Comparison of ENCODE assay signal across 1 cellular context in genomic region chr16:66961065-66961744, GRCh38.
TF ChIP-seq lines count a peak whose summit lies in the region.

TSS of gene CES3 (plus strand) at chr16:66961266. CDS start at chr16:66961308, 42 bp downstream.

TF ChIP-seq in HepG2, 621 proteins besides CTCF, POLR2A, EP300 and RAD21 (continued from another document and continues in another):
- TF ChIP-seq ETS1 (CRISPR knock-in tag; IDR thresholded peaks at IDR 0.05) (no peak), ZKSCAN5 (CRISPR knock-in tag; IDR thresholded peaks at IDR 0.05) (no peak), ZBTB14 (CRISPR knock-in tag; IDR thresholded peaks at IDR 0.05) (no peak), ZNF7 (CRISPR knock-in tag; IDR thresholded peaks at IDR 0.05) (no peak), AHR (CRISPR knock-in tag; IDR thresholded peaks at IDR 0.05) (peak; percentile 60; the same call in 1 of the 2 replicates), POLR2AphosphoS5 (IDR thresholded peaks at IDR 0.05; ENCODE audit: low read depth, low read length) (peak; percentile 72), DRAP1 (CRISPR knock-in tag; IDR thresholded peaks at IDR 0.05) (peak; percentile 64; the same call in 1 of the 2 replicates), ZSCAN12 (CRISPR knock-in tag; IDR thresholded peaks at IDR 0.05) (peak; percentile 66; the same call in 1 of the 2 replicates), ZNF350 (CRISPR knock-in tag; IDR thresholded peaks at IDR 0.05; ENCODE audit: borderline replicate concordance, low read depth) (peak; percentile 46; the same call in 1 of the 2 replicates), HOXA3 (CRISPR knock-in tag; IDR thresholded peaks at IDR 0.05) (peak; percentile 48), POGZ (CRISPR knock-in tag; IDR thresholded peaks at IDR 0.05) (no peak), ZNF414 (CRISPR knock-in tag; IDR thresholded peaks at IDR 0.05) (0 out of 2 replicates have a peak, but pooled peaks have one; percentile 68), PATZ1 (CRISPR knock-in tag; IDR thresholded peaks at IDR 0.05) (peak; percentile 23; the same call in 1 of the 2 replicates), ZNF430 (CRISPR knock-in tag; IDR thresholded peaks at IDR 0.05) (0 out of 2 replicates have a peak, but pooled peaks have one; percentile 41), ZNF878 (CRISPR knock-in tag; IDR thresholded peaks at IDR 0.05) (0 out of 2 replicates have a peak, but pooled peaks have one; percentile 31), SP1 (IDR thresholded peaks at IDR 0.05) (no peak), SP1 (CRISPR knock-in tag; IDR thresholded peaks at IDR 0.05) (no peak), ELF1 (CRISPR knock-in tag; IDR thresholded peaks at IDR 0.05) (no peak), ZNF574 (CRISPR knock-in tag; IDR thresholded peaks at IDR 0.05) (peak; percentile 98), ZNF567 (CRISPR knock-in tag; IDR thresholded peaks at IDR 0.05; ENCODE audit: borderline replicate concordance) (peak; percentile 72; the same call in 1 of the 2 replicates), SIX1 (CRISPR knock-in tag; IDR thresholded peaks at IDR 0.05; ENCODE audit: borderline replicate concordance) (peak; percentile 28; the same call in 1 of the 2 replicates), ZNF883 (CRISPR knock-in tag; IDR thresholded peaks at IDR 0.05; ENCODE audit: not compliant biosample characterization) (peak; percentile 81), ZNF576 (CRISPR knock-in tag; IDR thresholded peaks at IDR 0.05) (no peak), GFI1 (CRISPR knock-in tag; IDR thresholded peaks at IDR 0.05; ENCODE audit: borderline replicate concordance) (no peak), PCBP2 (optimal IDR thresholded peaks at IDR 0.05; ENCODE audit: low read depth, low read length, poor library complexity, severe bottlenecking) (no peak), RXRB (CRISPR knock-in tag; IDR thresholded peaks at IDR 0.05; ENCODE audit: borderline replicate concordance) (peak; percentile 68; the same call in 1 of the 2 replicates), ZNF839 (CRISPR knock-in tag; IDR thresholded peaks at IDR 0.05; ENCODE audit: borderline replicate concordance) (no peak), CCDC6 (CRISPR knock-in tag; IDR thresholded peaks at IDR 0.05) (peak; percentile 48; the same call in 1 of the 2 replicates), PHF8 (CRISPR knock-in tag; IDR thresholded peaks at IDR 0.05) (peak; percentile 78), ZNF615 (CRISPR knock-in tag; IDR thresholded peaks at IDR 0.05; ENCODE audit: borderline replicate concordance) (0 out of 2 replicates have a peak, but pooled peaks have one; percentile 56), ZNF282 (IDR thresholded peaks at IDR 0.05; ENCODE audit: partially characterized antibody) (no peak), ZNF580 (CRISPR knock-in tag; IDR thresholded peaks at IDR 0.05; ENCODE audit: borderline replicate concordance, low read depth) (peak; percentile 56; the same call in 1 of the 2 replicates), ZIK1 (CRISPR knock-in tag; IDR thresholded peaks at IDR 0.05; ENCODE audit: borderline replicate concordance, low read depth) (no peak), AGO2 (optimal IDR thresholded peaks at IDR 0.05; ENCODE audit: low read depth, low read length) (no peak), IKZF4 (CRISPR knock-in tag; IDR thresholded peaks at IDR 0.05; ENCODE audit: borderline replicate concordance, low read depth, not compliant biosample characterization) (no peak), ZNF572 (CRISPR knock-in tag; IDR thresholded peaks at IDR 0.05) (0 out of 2 replicates have a peak, but pooled peaks have one; percentile 78), THAP9 (CRISPR knock-in tag; IDR thresholded peaks at IDR 0.05; ENCODE audit: borderline replicate concordance) (peak; percentile 51; the same call in 1 of the 2 replicates), SOX6 (IDR thresholded peaks at IDR 0.05) (no peak), SOX6 (CRISPR knock-in tag; IDR thresholded peaks at IDR 0.05) (0 out of 2 replicates have a peak, but pooled peaks have one; percentile 29)
- TF ChIP-seq, protein P1, sequence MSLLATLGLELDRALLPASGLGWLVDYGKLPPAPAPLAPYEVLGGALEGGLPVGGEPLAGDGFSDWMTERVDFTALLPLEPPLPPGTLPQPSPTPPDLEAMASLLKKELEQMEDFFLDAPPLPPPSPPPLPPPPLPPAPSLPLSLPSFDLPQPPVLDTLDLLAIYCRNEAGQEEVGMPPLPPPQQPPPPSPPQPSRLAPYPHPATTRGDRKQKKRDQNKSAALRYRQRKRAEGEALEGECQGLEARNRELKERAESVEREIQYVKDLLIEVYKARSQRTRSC (CRISPR knock-in tag; IDR thresholded peaks at IDR 0.05; ENCODE audit: low read depth) = 0 out of 2 replicates have a peak, but pooled peaks have one; percentile 42
- TF ChIP-seq, protein P2, sequence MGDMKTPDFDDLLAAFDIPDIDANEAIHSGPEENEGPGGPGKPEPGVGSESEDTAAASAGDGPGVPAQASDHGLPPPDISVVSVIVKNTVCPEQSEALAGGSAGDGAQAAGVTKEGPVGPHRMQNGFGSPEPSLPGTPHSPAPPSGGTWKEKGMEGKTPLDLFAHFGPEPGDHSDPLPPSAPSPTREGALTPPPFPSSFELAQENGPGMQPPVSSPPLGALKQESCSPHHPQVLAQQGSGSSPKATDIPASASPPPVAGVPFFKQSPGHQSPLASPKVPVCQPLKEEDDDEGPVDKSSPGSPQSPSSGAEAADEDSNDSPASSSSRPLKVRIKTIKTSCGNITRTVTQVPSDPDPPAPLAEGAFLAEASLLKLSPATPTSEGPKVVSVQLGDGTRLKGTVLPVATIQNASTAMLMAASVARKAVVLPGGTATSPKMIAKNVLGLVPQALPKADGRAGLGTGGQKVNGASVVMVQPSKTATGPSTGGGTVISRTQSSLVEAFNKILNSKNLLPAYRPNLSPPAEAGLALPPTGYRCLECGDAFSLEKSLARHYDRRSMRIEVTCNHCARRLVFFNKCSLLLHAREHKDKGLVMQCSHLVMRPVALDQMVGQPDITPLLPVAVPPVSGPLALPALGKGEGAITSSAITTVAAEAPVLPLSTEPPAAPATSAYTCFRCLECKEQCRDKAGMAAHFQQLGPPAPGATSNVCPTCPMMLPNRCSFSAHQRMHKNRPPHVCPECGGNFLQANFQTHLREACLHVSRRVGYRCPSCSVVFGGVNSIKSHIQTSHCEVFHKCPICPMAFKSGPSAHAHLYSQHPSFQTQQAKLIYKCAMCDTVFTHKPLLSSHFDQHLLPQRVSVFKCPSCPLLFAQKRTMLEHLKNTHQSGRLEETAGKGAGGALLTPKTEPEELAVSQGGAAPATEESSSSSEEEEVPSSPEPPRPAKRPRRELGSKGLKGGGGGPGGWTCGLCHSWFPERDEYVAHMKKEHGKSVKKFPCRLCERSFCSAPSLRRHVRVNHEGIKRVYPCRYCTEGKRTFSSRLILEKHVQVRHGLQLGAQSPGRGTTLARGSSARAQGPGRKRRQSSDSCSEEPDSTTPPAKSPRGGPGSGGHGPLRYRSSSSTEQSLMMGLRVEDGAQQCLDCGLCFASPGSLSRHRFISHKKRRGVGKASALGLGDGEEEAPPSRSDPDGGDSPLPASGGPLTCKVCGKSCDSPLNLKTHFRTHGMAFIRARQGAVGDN (CRISPR knock-in tag; IDR thresholded peaks at IDR 0.05) = peak; percentile 83
- TF ChIP-seq, protein P3, sequence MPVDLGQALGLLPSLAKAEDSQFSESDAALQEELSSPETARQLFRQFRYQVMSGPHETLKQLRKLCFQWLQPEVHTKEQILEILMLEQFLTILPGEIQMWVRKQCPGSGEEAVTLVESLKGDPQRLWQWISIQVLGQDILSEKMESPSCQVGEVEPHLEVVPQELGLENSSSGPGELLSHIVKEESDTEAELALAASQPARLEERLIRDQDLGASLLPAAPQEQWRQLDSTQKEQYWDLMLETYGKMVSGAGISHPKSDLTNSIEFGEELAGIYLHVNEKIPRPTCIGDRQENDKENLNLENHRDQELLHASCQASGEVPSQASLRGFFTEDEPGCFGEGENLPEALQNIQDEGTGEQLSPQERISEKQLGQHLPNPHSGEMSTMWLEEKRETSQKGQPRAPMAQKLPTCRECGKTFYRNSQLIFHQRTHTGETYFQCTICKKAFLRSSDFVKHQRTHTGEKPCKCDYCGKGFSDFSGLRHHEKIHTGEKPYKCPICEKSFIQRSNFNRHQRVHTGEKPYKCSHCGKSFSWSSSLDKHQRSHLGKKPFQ (CRISPR knock-in tag; IDR thresholded peaks at IDR 0.05; ENCODE audit: insufficient replicate concordance) = no peak
